23 cellular contexts compared by ENCODE assay signal in the genomic region with DNA sequence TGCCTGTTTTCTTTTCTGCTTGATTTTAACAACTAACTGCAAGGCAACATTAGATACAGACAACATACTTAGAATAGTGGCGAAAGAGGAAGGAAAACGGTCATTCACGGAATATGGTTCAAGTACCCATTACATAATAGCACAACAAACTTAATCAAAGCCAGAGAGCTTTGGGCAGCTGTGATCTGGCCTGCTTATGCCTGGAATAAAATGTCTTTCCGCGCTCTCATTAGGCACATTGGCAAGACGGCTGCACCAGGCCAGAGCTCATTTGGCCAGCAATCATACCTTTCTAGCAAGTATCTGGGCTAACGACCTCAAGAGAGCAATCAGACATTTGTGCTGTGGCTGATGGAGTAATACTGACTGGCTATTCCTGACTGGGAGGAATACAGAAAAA.
A peak's percentile ranks its signal among the peaks of the same experiment; 100 is the strongest.
DNase-seq lines count a peak whose midpoint lies in the region; ATAC-seq and TF ChIP-seq lines count a peak whose summit lies in the region.
"Had no signal": no experiment of that assay in that cellular context is flagged by ENCODE, and none has a peak within 500 bp of the region (broad histone marks: within the 10 kb centered on the region; RNA-seq: fewer than 3 reads in every experiment).

No MANE protein-coding gene starts in this region.

- CTCF ChIA-PET in A673 (lab: Charles Lee): no interaction called here

- ATAC-seq in HG03196 (IDR thresholded peaks at IDR 0.05; ENCODE audit: unreplicated experiment): no peak
- ATAC-seq: activated CD4-positive, alpha-beta T cell treated with anti-CD3 and anti-CD28 coated beads for 36 hours; activated T-cell treated with anti-CD3 and anti-CD28 coated beads, Interleukin-2, amount 50 U/mL, for 4 hours; foreskin keratinocyte; left ventricle myocardium superior had no signal

- H3K36me3 ChIP-seq in A673 (ENCODE audit: insufficient read depth, low read length, poor library complexity, severe bottlenecking) (no peaks in the 10 kb centered on the region), MG63 (no peaks in the 10 kb centered on the region), suprapubic skin (no peaks in the 10 kb centered on the region)
- H3K36me3 ChIP-seq: cardiac muscle cell had no signal

- no peak for TF ChIP-seq POLR2A in suprapubic skin (IDR thresholded peaks at IDR 0.05)

- DNase-seq in Ammon's horn (ENCODE audit: low spot score) (peak; percentile 54), NCI-H1092 treated with DMSO at 0.1 percent for 48 hours (lab: John Stamatoyannopoulos, UW) (peak; percentile 92), fibroblast of gingiva (ENCODE audit: low read depth) (peak; percentile 70), pons (ENCODE audit: low spot score) (peak; percentile 24), A673 (ENCODE audit: low spot score) (no peak), MG63 (no peak), suprapubic skin (ENCODE audit: low spot score in 2 of 2) (no peak)
- DNase-seq: activated CD4-positive, alpha-beta T cell treated with anti-CD3 and anti-CD28 coated beads for 36 hours; activated CD8-positive, alpha-beta memory T cell treated with anti-CD3 and anti-CD28 coated beads for 24 hours; activated naive CD4-positive, alpha-beta T cell treated with anti-CD3 and anti-CD28 coated beads for 36 hours; activated T-cell treated with anti-CD3 and anti-CD28 coated beads, Interleukin-2, amount 50 U/mL, for 4 hours; dermis blood vessel endothelial cell; DMS79; foreskin keratinocyte; HFFc6; left ventricle myocardium superior; NCI-H510A; stimulated activated CD4-positive, alpha-beta T cell treated with anti-CD3 and anti-CD28 coated beads, Interleukin-1b, Interleukin-23, amount 100 ng/mL, for 48 hours; testis had no signal

- 71% methylated on average over 7 of the region's 7 CpGs for WGBS in suprapubic skin

- POLR2A ChIA-PET in A673 (lab: Charles Lee; ENCODE audit: low non-redundant PET): no interaction called here

- H3K27ac ChIP-seq in A673 (ENCODE audit: low read depth, low read length, poor library complexity, severe bottlenecking) (no peak overlapping the region), suprapubic skin (no peak overlapping the region)
- H3K27ac ChIP-seq: cardiac muscle cell, foreskin keratinocyte, hepatocyte, RWPE1, testis had no signal

- H3K27me3 ChIP-seq in A673 (replicated peaks; ENCODE audit: insufficient read depth, low read depth, low read length, poor library complexity): no peaks in the 10 kb centered on the region
- no peaks in the 10 kb centered on the region for H3K27me3 ChIP-seq in MG63
- H3K27me3 ChIP-seq in suprapubic skin: no peaks in the 10 kb centered on the region
- H3K27me3 ChIP-seq: cardiac muscle cell, foreskin keratinocyte, hepatocyte, testis had no signal

- TF ChIP-seq EP300 in suprapubic skin (IDR thresholded peaks at IDR 0.05): no peak

- intact Hi-C loops in A673 (cut with micrococcal nuclease; ENCODE audit: unreplicated experiment): no loop called here

- no peak overlapping the region for H3K4me3 ChIP-seq in A673 (ENCODE audit: low read depth, low read length, poor library complexity, severe bottlenecking)
- no peak overlapping the region for H3K4me3 ChIP-seq in MG63
- no peak overlapping the region for H3K4me3 ChIP-seq in suprapubic skin
- H3K4me3 ChIP-seq: cardiac muscle cell, hepatocyte, testis had no signal

- no TSS peak for BruUV-seq in A673 (replicated peaks; lab: Mats Ljungman, UMichigan)

- H3K4me1 ChIP-seq in A673 (ENCODE audit: insufficient read depth, low read length, poor library complexity, severe bottlenecking): no peaks in the 10 kb centered on the region
- no peaks in the 10 kb centered on the region for H3K4me1 ChIP-seq in suprapubic skin
- H3K4me1 ChIP-seq: foreskin keratinocyte, testis had no signal

- TF ChIP-seq CTCF in A673 (conservative IDR thresholded peaks at IDR 0.05; ENCODE audit: low read depth, low read length) (no peak), suprapubic skin (IDR thresholded peaks at IDR 0.05) (no peak)

- H3K9me3 ChIP-seq in A673 (ENCODE audit: low read depth, low read length, poor library complexity, severe bottlenecking): no peaks in the 10 kb centered on the region
- no peaks in the 10 kb centered on the region for H3K9me3 ChIP-seq in MG63
- H3K9me3 ChIP-seq in suprapubic skin: no peaks in the 10 kb centered on the region
- H3K9me3 ChIP-seq: testis had no signal

Comparison
In these comparisons a context has a peak if more than half of its experiments do, and no peak if none do; other contexts are left out.
1. DNase-seq: peak in Ammon's horn (single experiment), NCI-H1092 treated with DMSO at 0.1 percent for 48 hours (single experiment), fibroblast of gingiva (single experiment) and pons (single experiment); none in A673 (single experiment), MG63 (single experiment) and suprapubic skin (0 of 2).